ENCODE assay signal across 28 cellular contexts in genomic region chr6:77774457-77774856, GRCh38.
"Had no signal": no experiment of that assay in that cellular context is flagged by ENCODE, and none has a peak within 500 bp of the region (broad histone marks: within the 10 kb centered on the region; RNA-seq: fewer than 3 reads in every experiment).

No MANE protein-coding gene starts in this region.

- DNase-seq: activated CD4-positive, alpha-beta memory T cell treated with anti-CD3 and anti-CD28 coated beads for 36 hours; activated CD4-positive, alpha-beta T cell treated with anti-CD3 and anti-CD28 coated beads for 36 hours; activated CD4-positive, alpha-beta T cell treated with anti-CD3 and anti-CD28 coated beads, Interleukin-2, amount 10 ng/mL, durations not matched to agents 24 days and 14 days; activated CD4-positive, CD25-positive, alpha-beta regulatory T cell; activated CD4-positive, CD25-positive, alpha-beta regulatory T cell treated with anti-CD3 and anti-CD28 coated beads, Interleukin-2, amount 50 U/mL, for 72 hours; activated CD8-positive, alpha-beta memory T cell treated with anti-CD3 and anti-CD28 coated beads for 24 hours; activated effector memory CD4-positive, alpha-beta T cell treated with Interleukin-2 at 50 U/mL for 16 hours; activated gamma-delta T cell treated with Interleukin-2 at 50 U/mL for 16 hours; activated naive CD4-positive, alpha-beta T cell treated with anti-CD3 and anti-CD28 coated beads for 36 hours; activated T-cell treated with anti-CD3 and anti-CD28 coated beads, Interleukin-2, amount 50 U/mL, for 4 hours; adrenal gland; amygdala; aorta; body of pancreas; central memory CD4-positive, alpha-beta T cell; cerebellar nuclear complex; colonic mucosa; dorsolateral prefrontal cortex; effector memory CD4-positive, alpha-beta T cell; endodermal cell; foreskin fibroblast; head of caudate nucleus; hippocampal formation; T-helper 2 cell had no signal

- H3K27me3 Mint-ChIP-seq: activated CD4-positive, alpha-beta memory T cell treated with anti-CD3 and anti-CD28 coated beads for 36 hours; activated CD4-positive, alpha-beta T cell treated with anti-CD3 and anti-CD28 coated beads for 36 hours; activated CD4-positive, alpha-beta T cell treated with anti-CD3 and anti-CD28 coated beads, Interleukin-2, amount 10 ng/mL, durations not matched to agents 24 days and 14 days; activated T-helper 17 cell treated with anti-CD3 and anti-CD28 coated beads, Interleukin-2, amount 50 U/mL, for 72 hours; dendritic cell treated with granulocyte-macrophage colony-stimulating factor and Interleukin-4, amounts not matched to agents 40 ng/mL and 50 ng/mL, for 4 days had no signal

- H3K4me3 Mint-ChIP-seq: activated CD4-positive, alpha-beta memory T cell treated with anti-CD3 and anti-CD28 coated beads for 36 hours; activated CD4-positive, alpha-beta T cell treated with anti-CD3 and anti-CD28 coated beads for 36 hours; activated CD4-positive, alpha-beta T cell treated with anti-CD3 and anti-CD28 coated beads, Interleukin-2, amount 10 ng/mL, durations not matched to agents 24 days and 14 days; activated naive CD4-positive, alpha-beta T cell treated with anti-CD3 and anti-CD28 coated beads for 36 hours; activated T-cell treated with anti-CD3 and anti-CD28 coated beads, Interleukin-2, amount 50 U/mL, for 4 hours; activated T-helper 17 cell treated with anti-CD3 and anti-CD28 coated beads, Interleukin-2, amount 50 U/mL, for 72 hours; dendritic cell treated with granulocyte-macrophage colony-stimulating factor and Interleukin-4, amounts not matched to agents 40 ng/mL and 50 ng/mL, for 4 days; endodermal cell had no signal

- H3K4me1 ChIP-seq: adrenal gland, body of pancreas, colonic mucosa had no signal

- H3K36me3 ChIP-seq: adrenal gland, colonic mucosa had no signal

- H3K4me1 Mint-ChIP-seq: activated CD4-positive, alpha-beta T cell treated with anti-CD3 and anti-CD28 coated beads for 36 hours; activated CD4-positive, alpha-beta T cell treated with anti-CD3 and anti-CD28 coated beads, Interleukin-2, amount 10 ng/mL, durations not matched to agents 24 days and 14 days; activated T-helper 17 cell treated with anti-CD3 and anti-CD28 coated beads, Interleukin-2, amount 50 U/mL, for 72 hours had no signal

- H3K27me3 ChIP-seq: adrenal gland, body of pancreas, colonic mucosa, dorsolateral prefrontal cortex had no signal

- H3K27ac ChIP-seq: adrenal gland, body of pancreas, colonic mucosa, dorsolateral prefrontal cortex had no signal

- H3K9me3 ChIP-seq: adrenal gland, body of pancreas, colonic mucosa had no signal

- H3K4me3 ChIP-seq: adrenal gland, body of pancreas, colonic mucosa, dorsolateral prefrontal cortex had no signal

- ATAC-seq: activated CD4-positive, alpha-beta T cell treated with anti-CD3 and anti-CD28 coated beads for 36 hours; activated naive CD4-positive, alpha-beta T cell treated with anti-CD3 and anti-CD28 coated beads, Interleukin-2, amount 50 U/mL, for 72 hours; activated T-cell treated with anti-CD3 and anti-CD28 coated beads, Interleukin-2, amount 50 U/mL, for 4 hours; activated T-helper 17 cell treated with anti-CD3 and anti-CD28 coated beads, Interleukin-2, amount 50 U/mL, for 72 hours; body of pancreas; esophagus mucosa had no signal

- H3K36me3 Mint-ChIP-seq: activated CD4-positive, alpha-beta memory T cell treated with anti-CD3 and anti-CD28 coated beads for 36 hours had no signal

- H3K27ac Mint-ChIP-seq: activated CD4-positive, alpha-beta memory T cell treated with anti-CD3 and anti-CD28 coated beads for 36 hours; activated CD4-positive, alpha-beta T cell treated with anti-CD3 and anti-CD28 coated beads for 36 hours; activated CD4-positive, alpha-beta T cell treated with anti-CD3 and anti-CD28 coated beads, Interleukin-2, amount 10 ng/mL, durations not matched to agents 24 days and 14 days; activated naive CD4-positive, alpha-beta T cell treated with anti-CD3 and anti-CD28 coated beads for 36 hours; activated naive CD4-positive, alpha-beta T cell treated with anti-CD3 and anti-CD28 coated beads, Interleukin-2, amount 50 U/mL, for 72 hours; activated T-helper 17 cell treated with anti-CD3 and anti-CD28 coated beads, Interleukin-2, amount 50 U/mL, for 72 hours; dendritic cell treated with granulocyte-macrophage colony-stimulating factor and Interleukin-4, amounts not matched to agents 40 ng/mL and 50 ng/mL, for 4 days; endodermal cell had no signal
